Comparison of ENCODE assay signal across 20 cellular contexts in the genomic region with DNA sequence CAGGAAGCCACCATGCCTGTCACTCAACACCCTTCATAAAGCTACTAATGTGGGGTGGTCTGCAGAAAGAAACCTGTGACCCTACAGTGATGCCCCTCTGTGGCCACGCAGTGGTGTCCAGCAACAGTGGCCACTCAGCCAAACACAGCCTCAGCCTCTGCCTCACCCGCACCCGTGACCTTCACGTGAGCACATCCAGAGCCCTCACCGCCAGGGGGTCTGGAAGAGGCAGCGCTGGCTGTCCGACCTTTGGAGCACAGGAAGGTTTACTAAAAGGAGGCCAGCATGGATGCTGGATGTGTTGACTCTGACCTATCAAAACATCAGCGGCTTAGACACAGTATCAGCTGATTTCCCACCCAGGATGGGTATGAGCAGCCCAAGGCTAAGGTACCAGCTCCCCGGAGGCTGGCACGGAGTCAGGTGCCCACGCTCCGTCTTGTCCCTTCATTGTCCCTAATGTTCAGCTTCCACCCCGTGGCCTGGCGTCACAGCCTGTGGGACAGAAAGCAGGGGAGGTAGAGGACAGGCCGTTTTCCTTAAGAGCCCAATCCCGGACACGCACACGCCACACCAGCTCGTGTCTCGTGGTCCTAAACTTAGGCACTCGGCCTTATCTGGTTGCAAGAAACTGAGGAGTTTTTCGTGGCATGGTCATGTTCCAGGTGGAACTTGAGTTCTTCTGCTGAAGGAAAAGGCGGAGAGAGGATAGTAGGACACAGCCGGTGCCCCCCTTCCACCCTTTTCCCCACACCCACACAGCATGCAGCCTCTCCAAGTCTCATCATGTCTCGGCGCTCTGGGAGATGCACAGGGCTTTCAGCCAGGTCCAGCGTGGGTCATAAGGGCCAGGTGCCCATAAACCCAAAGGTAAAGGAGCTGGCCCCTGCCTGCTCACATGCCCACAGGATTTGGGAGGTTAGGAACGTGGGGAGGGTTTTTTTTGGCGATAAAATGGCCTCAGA.
"Had no signal": no experiment of that assay in that cellular context is flagged by ENCODE, and none has a peak within 500 bp of the region (broad histone marks: within the 10 kb centered on the region; RNA-seq: fewer than 3 reads in every experiment).

No MANE protein-coding gene starts in this region.

- H3K4me1 ChIP-seq: ascending aorta, thyroid gland had no signal

- DNase-seq: activated CD4-positive, alpha-beta T cell treated with anti-CD3 and anti-CD28 coated beads, Interleukin-2, amount 50 U/mL, for 48 hours; activated gamma-delta T cell treated with Interleukin-2 at 50 U/mL for 16 hours; activated T-cell treated with anti-CD3 and anti-CD28 coated beads, Interleukin-2, amount 50 U/mL, for 48 hours; effector CD8-positive, alpha-beta T cell; left ventricle myocardium superior; mucosa of descending colon; naive B cell; stimulated activated naive CD4-positive, alpha-beta T cell; thyroid gland had no signal

- H3K9me3 ChIP-seq: ascending aorta, esophagus muscularis mucosa, gastroesophageal sphincter, heart left ventricle, mucosa of descending colon, neutrophil, thyroid gland had no signal

- FAIRE-seq: endothelial cell of umbilical vein had no signal

- ATAC-seq: activated CD4-positive, alpha-beta T cell treated with anti-CD3 and anti-CD28 coated beads for 36 hours; gastroesophageal sphincter; left ventricle myocardium superior had no signal

- H3K9me3 Mint-ChIP-seq: memory B cell had no signal

- H3K27ac Mint-ChIP-seq: activated CD4-positive, alpha-beta T cell treated with anti-CD3 and anti-CD28 coated beads for 36 hours; dendritic cell treated with granulocyte-macrophage colony-stimulating factor and Interleukin-4, amounts not matched to agents 40 ng/mL and 50 ng/mL, for 4 days; memory B cell; WTC11 had no signal

- H3K4me3 ChIP-seq: ascending aorta, esophagus muscularis mucosa, gastroesophageal sphincter, heart left ventricle, mucosa of descending colon, thyroid gland had no signal

- H3K27me3 ChIP-seq: ascending aorta, esophagus muscularis mucosa, gastroesophageal sphincter, heart left ventricle, neutrophil, thyroid gland had no signal

- H3K27ac ChIP-seq: ascending aorta, esophagus muscularis mucosa, gastroesophageal sphincter, heart left ventricle, neutrophil, parathyroid adenoma, thyroid gland had no signal

- H3K4me1 Mint-ChIP-seq: activated CD4-positive, alpha-beta T cell treated with anti-CD3 and anti-CD28 coated beads for 36 hours; memory B cell; WTC11 had no signal

- H3K4me3 Mint-ChIP-seq: activated CD4-positive, alpha-beta T cell treated with anti-CD3 and anti-CD28 coated beads for 36 hours; dendritic cell treated with granulocyte-macrophage colony-stimulating factor and Interleukin-4, amounts not matched to agents 40 ng/mL and 50 ng/mL, for 4 days; memory B cell; WTC11 had no signal

- H3K9ac ChIP-seq: parathyroid adenoma had no signal
